ENCODE assay signal across 16 cellular contexts in the genomic region with DNA sequence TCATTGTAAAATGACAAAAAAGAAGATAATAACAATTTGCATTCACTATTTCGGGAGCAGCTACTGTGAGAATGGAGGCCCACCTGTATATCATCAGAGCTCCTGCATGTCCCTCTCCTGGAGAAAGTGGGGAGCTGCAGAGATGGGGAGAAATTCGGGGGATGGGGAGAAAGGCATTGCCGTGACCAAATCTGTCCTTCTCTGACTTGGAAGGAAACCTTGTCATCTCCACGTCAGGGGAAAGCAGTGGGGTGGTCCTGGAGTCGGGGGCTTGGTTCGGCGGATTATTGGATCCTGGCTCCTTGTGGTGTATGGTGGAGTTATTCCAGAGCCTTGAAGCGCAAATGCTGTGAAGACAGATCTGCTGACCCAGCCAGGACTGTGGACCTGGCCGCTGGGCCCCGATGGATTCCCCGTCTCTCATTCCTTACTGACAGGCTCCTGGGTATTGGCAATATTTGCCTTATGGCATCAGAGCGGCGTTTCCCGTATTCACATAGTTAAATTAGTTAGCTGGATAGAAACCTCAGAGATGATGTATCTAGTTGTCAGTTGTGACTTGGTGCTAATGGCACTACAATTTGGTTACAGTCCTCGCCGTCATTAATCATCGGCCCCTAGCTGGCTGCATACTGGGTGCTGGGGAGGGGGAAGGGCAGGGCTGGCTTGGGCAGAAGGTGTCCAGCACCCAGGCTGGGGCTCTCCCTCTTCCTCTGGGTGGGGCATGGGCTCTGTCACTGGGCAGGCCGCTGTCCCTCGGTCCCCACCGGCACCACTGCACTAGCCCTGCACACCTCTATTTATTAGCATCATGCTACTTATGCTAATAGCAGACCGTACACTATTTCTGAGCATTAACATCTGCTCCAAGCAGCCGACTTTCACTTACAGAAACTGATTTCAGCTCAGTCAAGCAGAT. TPM values are rescaled to one million over a fixed set of nuclear protein-coding genes. Genes with fewer than 3 reads are reported as not detected.
A peak's percentile ranks its signal among the peaks of the same experiment; 100 is the strongest.
DNase-seq lines count a peak whose midpoint lies in the region; ATAC-seq and TF ChIP-seq lines count a peak whose summit lies in the region.
"Had no signal": no experiment of that assay in that cellular context is flagged by ENCODE, and none has a peak within 500 bp of the region (broad histone marks: within the 10 kb centered on the region; RNA-seq: fewer than 3 reads in every experiment).

No MANE protein-coding gene starts in this region.

- H3K9me3 Mint-ChIP-seq in HFFc6 (no peaks in the 10 kb centered on the region), brain (peaks cover 0 to 3% (median 0%) of the 10 kb centered on the region in 5 experiments)
- H3K9me3 Mint-ChIP-seq in natural killer cell treated with Interleukin-12 subunit alpha and Interleukin-12 subunit beta and Interleukin-15 and Interleukin-18, amount 100 ng/mL, for 72 hours = no peaks in the 10 kb centered on the region
- H3K9me3 Mint-ChIP-seq: activated CD4-positive, alpha-beta T cell treated with anti-CD3 and anti-CD28 coated beads, Interleukin-2, amount 10 ng/mL, durations not matched to agents 7 days and 5 days; CD8-positive, alpha-beta T cell had no signal

- H3K36me3 ChIP-seq in DOHH2 (ENCODE audit: control insufficient read depth, low read length) = no peaks in the 10 kb centered on the region
- H3K36me3 ChIP-seq in esophagus squamous epithelium = no peaks in the 10 kb centered on the region
- H3K36me3 ChIP-seq: heart left ventricle, spleen had no signal

- no peaks in the 10 kb centered on the region for H3K9me3 ChIP-seq in DOHH2 (ENCODE audit: control insufficient read depth, insufficient read depth, low read length)
- H3K9me3 ChIP-seq in esophagus squamous epithelium = no peaks in the 10 kb centered on the region
- H3K9me3 ChIP-seq: body of pancreas, heart left ventricle, spleen had no signal

- ATAC-seq in natural killer cell treated with Interleukin-12 subunit alpha and Interleukin-12 subunit beta and Interleukin-15 and Interleukin-18, amount 100 ng/mL, for 72 hours = no peak
- ATAC-seq in GM21737 (IDR thresholded peaks at IDR 0.05; ENCODE audit: unreplicated experiment) (no peak), GM21515 (IDR thresholded peaks at IDR 0.05; ENCODE audit: unreplicated experiment) (no peak)
- ATAC-seq: body of pancreas; CD8-positive, alpha-beta T cell had no signal

- peak; percentile 4 for DNase-seq in HFFc6
- DNase-seq in kidney tubule cell (ENCODE audit: low spot score) = peak; percentile 5
- DNase-seq in esophagus squamous epithelium (lab: John Stamatoyannopoulos, UW) = no peak
- no peak for DNase-seq in natural killer cell treated with Interleukin-12 subunit alpha and Interleukin-12 subunit beta and Interleukin-15 and Interleukin-18, amount 100 ng/mL, for 72 hours (ENCODE audit: low spot score)
- DNase-seq: activated CD4-positive, alpha-beta T cell treated with anti-CD3 and anti-CD28 coated beads, Interleukin-2, amount 10 ng/mL, durations not matched to agents 7 days and 5 days; body of pancreas; CD8-positive, alpha-beta T cell; heart left ventricle; KG1; NCI-H2029 treated with DMSO at 0.1 percent for 48 hours; spleen; T-helper 1 cell had no signal

- no peak for TF ChIP-seq POLR2A in esophagus squamous epithelium (IDR thresholded peaks at IDR 0.05)

- peak overlapping the region; percentile 51 for H3K27ac ChIP-seq in DOHH2 (ENCODE audit: low read depth, low read length)
- H3K27ac ChIP-seq in esophagus squamous epithelium = no peak overlapping the region
- H3K27ac ChIP-seq: body of pancreas, heart left ventricle, spleen had no signal

- peaks cover 47% of the 10 kb centered on the region for H3K27me3 Mint-ChIP-seq in HFFc6 (ENCODE audit: insufficient read depth)
- peaks cover 5% of the 10 kb centered on the region for H3K27me3 Mint-ChIP-seq in brain
- H3K27me3 Mint-ChIP-seq in natural killer cell treated with Interleukin-12 subunit alpha and Interleukin-12 subunit beta and Interleukin-15 and Interleukin-18, amount 100 ng/mL, for 72 hours = peaks cover 9 to 11% of the 10 kb centered on the region in 2 donors

- intact Hi-C loops in esophagus squamous epithelium (cut with DNase I) = loop anchor here (10.0 kb wide), 1 partner anchor 149 kb away; no protein-coding TSS in a partner anchor

- no peaks in the 10 kb centered on the region for H3F3A ChIP-seq in DOHH2 (ENCODE audit: control insufficient read depth, insufficient read depth)

- peak overlapping the region; percentile 26 for H3K4me2 ChIP-seq in DOHH2 (ENCODE audit: low read length)

- no peaks in the 10 kb centered on the region for H3K9me2 ChIP-seq in DOHH2 (replicated peaks; ENCODE audit: control insufficient read depth, low read length)

- no peaks in the 10 kb centered on the region for H3K79me2 ChIP-seq in DOHH2 (ENCODE audit: control insufficient read depth, low read length)

- H3K4me1 Mint-ChIP-seq in HFFc6 (ENCODE audit: low read depth) = no peaks in the 10 kb centered on the region
- peaks cover 64% of the 10 kb centered on the region for H3K4me1 Mint-ChIP-seq in brain
- H3K4me1 Mint-ChIP-seq in natural killer cell treated with Interleukin-12 subunit alpha and Interleukin-12 subunit beta and Interleukin-15 and Interleukin-18, amount 100 ng/mL, for 72 hours (ENCODE audit: low read depth in 2 of 2) = peaks cover 5 to 7% of the 10 kb centered on the region in 2 donors
- H3K4me1 Mint-ChIP-seq: activated CD4-positive, alpha-beta T cell treated with anti-CD3 and anti-CD28 coated beads, Interleukin-2, amount 10 ng/mL, durations not matched to agents 7 days and 5 days had no signal

- H3K27ac Mint-ChIP-seq in HFFc6 (no peak overlapping the region), brain (peak overlapping the region in 3 of 5 experiments; percentile 54 to 94 (median 78))
- H3K27ac Mint-ChIP-seq in natural killer cell treated with Interleukin-12 subunit alpha and Interleukin-12 subunit beta and Interleukin-15 and Interleukin-18, amount 100 ng/mL, for 72 hours = no peak overlapping the region
- H3K27ac Mint-ChIP-seq: activated CD4-positive, alpha-beta T cell treated with anti-CD3 and anti-CD28 coated beads, Interleukin-2, amount 10 ng/mL, durations not matched to agents 7 days and 5 days; CD8-positive, alpha-beta T cell had no signal

- H3K27me3 ChIP-seq in DOHH2 (ENCODE audit: control insufficient read depth, low read length) (no peaks in the 10 kb centered on the region), esophagus squamous epithelium (peaks cover 0 to 93% (median 0%) of the 10 kb centered on the region in 4 donors)

- TF ChIP-seq CTCF in DOHH2 (IDR thresholded peaks at IDR 0.05; ENCODE audit: low read depth, low read length, poor library complexity, severe bottlenecking) (no peak), HFFc6 (IDR thresholded peaks at IDR 0.05) (peak; percentile 65), brain (conservative IDR thresholded peaks at IDR 0.05) (peak; percentile 23 to 41), esophagus squamous epithelium (IDR thresholded peaks at IDR 0.05) (no peak)

- 68 to 74% methylated on average over 17 to 22 of the region's 22 CpGs for WGBS in esophagus squamous epithelium, 2 donors

- H4K20me1 ChIP-seq in DOHH2 (ENCODE audit: control insufficient read depth, insufficient read depth, low read depth, low read length) = no peaks in the 10 kb centered on the region

- H3K36me3 Mint-ChIP-seq in HFFc6 (ENCODE audit: low read depth) = no peaks in the 10 kb centered on the region
- peaks cover 8% of the 10 kb centered on the region for H3K36me3 Mint-ChIP-seq in brain
- H3K36me3 Mint-ChIP-seq in natural killer cell treated with Interleukin-12 subunit alpha and Interleukin-12 subunit beta and Interleukin-15 and Interleukin-18, amount 100 ng/mL, for 72 hours = no peaks in the 10 kb centered on the region
- H3K36me3 Mint-ChIP-seq: CD8-positive, alpha-beta T cell had no signal

- H3K4me3 ChIP-seq in DOHH2 (ENCODE audit: low read length) (no peak overlapping the region), esophagus squamous epithelium (no peak overlapping the region)
- H3K4me3 ChIP-seq: body of pancreas, heart left ventricle, spleen had no signal

- H3K4me3 Mint-ChIP-seq in HFFc6 = no peak overlapping the region
- H3K4me3 Mint-ChIP-seq in brain = peak overlapping the region in 1 of 5 experiments; percentile 35
- no peak overlapping the region for H3K4me3 Mint-ChIP-seq in natural killer cell treated with Interleukin-12 subunit alpha and Interleukin-12 subunit beta and Interleukin-15 and Interleukin-18, amount 100 ng/mL, for 72 hours
- H3K4me3 Mint-ChIP-seq: activated CD4-positive, alpha-beta T cell treated with anti-CD3 and anti-CD28 coated beads, Interleukin-2, amount 10 ng/mL, durations not matched to agents 7 days and 5 days; CD8-positive, alpha-beta T cell had no signal

- H3K4me1 ChIP-seq in DOHH2 (ENCODE audit: control insufficient read depth, low read length) (peaks cover 22% of the 10 kb centered on the region), esophagus squamous epithelium (no peaks in the 10 kb centered on the region)
- H3K4me1 ChIP-seq: body of pancreas had no signal

RNA-seq across cellular contexts. Expression of gene CELF4, which starts 31.7 kb away (rescaled TPM):
- not detected for total RNA-seq in HFFc6 (2021; fragmentation: NEBNext Ultra II Directional; extraction: Animal tissue kit (Norgen Biotek cat#: 25700))
- polyA plus RNA-seq in brain (ENCODE audit: insufficient read depth, low read depth, low replicate concordance) = 74.4 TPM
- not detected for total RNA-seq in esophagus squamous epithelium
- not detected for total RNA-seq in natural killer cell treated with Interleukin-12 subunit alpha and Interleukin-12 subunit beta and Interleukin-15 and Interleukin-18, amount 100 ng/mL, for 72 hours
- total RNA-seq: activated CD4-positive, alpha-beta T cell treated with anti-CD3 and anti-CD28 coated beads, Interleukin-2, amount 10 ng/mL, durations not matched to agents 7 days and 5 days; CD8-positive, alpha-beta T cell had no signal

Comparison
In these comparisons a context has a peak if more than half of its experiments do, and no peak if none do; other contexts are left out.
1. CTCF ChIP-seq: peak in HFFc6 (single experiment) and brain (2 of 2); none in DOHH2 (single experiment) and esophagus squamous epithelium (0 of 6).
2. DNase-seq: peak in HFFc6 (single experiment) and kidney tubule cell (single experiment); none in esophagus squamous epithelium (single experiment) and natural killer cell treated with Interleukin-12 subunit alpha and Interleukin-12 subunit beta and Interleukin-15 and Interleukin-18, amount 100 ng/mL, for 72 hours (single experiment).
3. H3K27ac Mint-ChIP-seq: peak in brain (3 of 5); none in HFFc6 (single experiment) and natural killer cell treated with Interleukin-12 subunit alpha and Interleukin-12 subunit beta and Interleukin-15 and Interleukin-18, amount 100 ng/mL, for 72 hours (0 of 2).